Comparison of ENCODE assay signal across 18 cellular contexts in genomic region chr6:73481969-73482368, GRCh38.
"Had no signal": no experiment of that assay in that cellular context is flagged by ENCODE, and none has a peak within 500 bp of the region (broad histone marks: within the 10 kb centered on the region; RNA-seq: fewer than 3 reads in every experiment).

No MANE protein-coding gene starts in this region.

- H3K27me3 Mint-ChIP-seq: activated naive CD8-positive, alpha-beta T cell; brain had no signal

- H3K27me3 ChIP-seq: neutrophil, right lobe of liver, stomach, suprapubic skin, transverse colon had no signal

- H3K4me1 Mint-ChIP-seq: brain; natural killer cell; stimulated activated effector memory CD8-positive, alpha-beta T cell treated with anti-CD3 and anti-CD28 coated beads, Interleukin-12 subunit alpha, Interleukin-12 subunit beta, amount 100 ng/mL, for 72 hours had no signal

- H3K27ac ChIP-seq: left ventricle myocardium inferior, neutrophil, right lobe of liver, skin epidermis, stomach, suprapubic skin, transverse colon had no signal

- H3K4me3 ChIP-seq: left ventricle myocardium inferior, right lobe of liver, skin epidermis, stomach, suprapubic skin, transverse colon had no signal

- ATAC-seq: right lobe of liver; stimulated activated effector memory CD8-positive, alpha-beta T cell treated with anti-CD3 and anti-CD28 coated beads, Interleukin-12 subunit alpha, Interleukin-12 subunit beta, amount 100 ng/mL, for 72 hours had no signal

- H3K4me3 Mint-ChIP-seq: activated naive CD8-positive, alpha-beta T cell; brain; natural killer cell; stimulated activated effector memory CD8-positive, alpha-beta T cell treated with anti-CD3 and anti-CD28 coated beads, Interleukin-12 subunit alpha, Interleukin-12 subunit beta, amount 100 ng/mL, for 72 hours had no signal

- H3K27ac Mint-ChIP-seq: activated naive CD8-positive, alpha-beta T cell; brain; stimulated activated effector memory CD8-positive, alpha-beta T cell treated with anti-CD3 and anti-CD28 coated beads, Interleukin-12 subunit alpha, Interleukin-12 subunit beta, amount 100 ng/mL, for 72 hours had no signal

- H3K4me1 ChIP-seq: left ventricle myocardium inferior, right lobe of liver, suprapubic skin, transverse colon had no signal

- DNase-seq: activated CD4-positive, alpha-beta T cell treated with anti-CD3 and anti-CD28 coated beads, Interleukin-2, amount 50 U/mL, for 48 hours; activated gamma-delta T cell treated with Interleukin-2 at 50 U/mL for 16 hours; amniotic stem cell; effector memory CD4-positive, alpha-beta T cell; hypothalamus; left ventricle myocardium inferior; natural killer cell; right lobe of liver; stimulated activated CD4-positive, alpha-beta T cell treated with anti-CD3 and anti-CD28 coated beads, Interleukin-2, amount 100 ng/mL, for 24 hours; stomach; T-helper 9 cell; transverse colon had no signal

- H3K9me3 Mint-ChIP-seq: brain; natural killer cell; stimulated activated effector memory CD8-positive, alpha-beta T cell treated with anti-CD3 and anti-CD28 coated beads, Interleukin-12 subunit alpha, Interleukin-12 subunit beta, amount 100 ng/mL, for 72 hours had no signal

- H3K9me3 ChIP-seq: left ventricle myocardium inferior, neutrophil, right lobe of liver, stomach, suprapubic skin, transverse colon had no signal
